4 cellular contexts compared by ENCODE assay signal in the genomic region with DNA sequence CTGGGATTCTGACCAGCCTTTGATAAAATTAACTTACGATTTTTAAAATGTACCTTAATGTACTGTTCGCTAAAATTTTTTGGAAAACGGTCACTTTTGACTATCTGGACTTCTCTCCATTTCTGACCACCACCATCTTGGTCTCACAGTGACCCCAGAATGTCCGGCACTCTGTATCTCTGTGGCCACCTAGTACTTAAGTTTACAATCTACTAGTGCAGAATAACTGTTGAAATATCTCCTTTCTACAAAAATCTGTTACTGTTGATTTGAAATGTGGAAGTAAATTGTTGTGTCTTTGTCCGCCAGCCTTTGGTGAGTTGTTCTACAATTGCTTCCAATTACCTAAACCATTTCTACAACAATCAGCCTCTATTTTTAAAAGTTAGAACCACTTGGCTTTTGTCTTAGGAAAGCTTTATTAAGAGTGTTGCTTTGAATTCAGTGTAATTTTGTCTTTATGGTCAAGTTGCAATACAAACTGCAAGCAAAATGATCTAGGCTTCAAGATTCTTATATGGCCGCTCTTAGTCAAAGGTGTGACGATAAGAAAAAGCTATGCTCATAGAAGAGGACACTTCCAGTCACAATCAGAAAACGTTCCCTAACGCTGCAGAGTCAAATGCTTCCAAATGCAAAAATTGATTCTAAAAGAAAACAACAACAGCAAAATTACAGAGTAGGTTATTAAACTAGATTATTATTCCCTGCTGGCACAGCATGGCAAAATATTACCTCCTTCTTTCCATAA.
"Had no signal": no experiment of that assay in that cellular context is flagged by ENCODE, and none has a peak within 500 bp of the region (broad histone marks: within the 10 kb centered on the region; RNA-seq: fewer than 3 reads in every experiment).

No MANE protein-coding gene starts in this region.

- H3K27ac ChIP-seq: HL-60 had no signal

- H3K4me3 Mint-ChIP-seq: IgD-negative memory B cell had no signal

- H3K9me3 Mint-ChIP-seq: IgD-negative memory B cell had no signal

- DNase-seq: KG1 had no signal

- FAIRE-seq: HTR-8/SVneo had no signal

- H3K27me3 Mint-ChIP-seq: IgD-negative memory B cell had no signal
